ENCODE assay signal across 19 cellular contexts in genomic region chr5:155250601-155251000, GRCh38.
"Had no signal": no experiment of that assay in that cellular context is flagged by ENCODE, and none has a peak within 500 bp of the region (broad histone marks: within the 10 kb centered on the region; RNA-seq: fewer than 3 reads in every experiment).

No MANE protein-coding gene starts in this region.

- H3K36me3 ChIP-seq: lower lobe of right lung, tibial artery had no signal

- H3K27ac ChIP-seq: dorsolateral prefrontal cortex, epithelial cell of prostate, foreskin keratinocyte, lower lobe of right lung, tibial artery had no signal

- H3K9me3 ChIP-seq: lower lobe of right lung, tibial artery had no signal

- DNase-seq: activated CD4-positive, alpha-beta T cell treated with anti-CD3 and anti-CD28 coated beads, Interleukin-2, amount 10 ng/mL, durations not matched to agents 24 days and 14 days; activated CD8-positive, alpha-beta memory T cell treated with anti-CD3 and anti-CD28 coated beads, Interleukin-2, amount 50 U/mL, for 4 hours; activated naive CD4-positive, alpha-beta T cell treated with anti-CD3 and anti-CD28 coated beads for 36 hours; activated T-cell treated with anti-CD3 and anti-CD28 coated beads, Interleukin-2, amount 50 U/mL, for 4 hours; anterior cingulate cortex; caudate nucleus; dorsolateral prefrontal cortex; foreskin keratinocyte; glutamatergic neuron; hippocampal formation; left cardiac atrium; lower lobe of right lung; natural killer cell; occipital lobe; stimulated activated CD4-positive, alpha-beta T cell treated with anti-CD3 and anti-CD28 coated beads, Interleukin-12 subunit alpha, Interleukin-12 subunit beta, amount 100 ng/mL, for 4 hours; stimulated activated CD4-positive, alpha-beta T cell treated with anti-CD3 and anti-CD28 coated beads, Interleukin-1b, Interleukin-23, amount 100 ng/mL, for 48 hours; stimulated activated naive CD4-positive, alpha-beta T cell treated with Interleukin-2 at 50 U/mL for 16 hours; tibial artery had no signal

- H3K27me3 ChIP-seq: dorsolateral prefrontal cortex, foreskin keratinocyte, tibial artery had no signal

- H3K4me3 ChIP-seq: dorsolateral prefrontal cortex, lower lobe of right lung, tibial artery had no signal

- H3K4me1 ChIP-seq: lower lobe of right lung had no signal

- ATAC-seq: activated T-cell treated with anti-CD3 and anti-CD28 coated beads, Interleukin-2, amount 50 U/mL, for 4 hours; foreskin keratinocyte; left cardiac atrium; lower lobe of right lung; natural killer cell had no signal
